10 cellular contexts compared by ENCODE assay signal in genomic region chr2:205975082-205975949, GRCh38.
DNase-seq lines count a peak whose midpoint lies in the region; ATAC-seq and TF ChIP-seq lines count a peak whose summit lies in the region.
"Had no signal": no experiment of that assay in that cellular context is flagged by ENCODE, and none has a peak within 500 bp of the region (broad histone marks: within the 10 kb centered on the region; RNA-seq: fewer than 3 reads in every experiment).

No MANE protein-coding gene starts in this region.

- no peaks in the 10 kb centered on the region for H4K20me1 ChIP-seq in GM23248 (ENCODE audit: insufficient read depth)

- H3F3A ChIP-seq in GM23248 (ENCODE audit: insufficient read depth), result no peaks in the 10 kb centered on the region

- BruUV-seq in Caco-2 (replicated peaks; lab: Mats Ljungman, UMichigan), result no TSS peak

- TF ChIP-seq CTCF in Caco-2 (IDR thresholded peaks at IDR 0.05; ENCODE audit: insufficient read depth in 1 of 2, low read depth in 1 of 2, low read length in 1 of 2, severe bottlenecking in 1 of 2, unreplicated experiment in 1 of 2), result no peak

- peaks cover 20% of the 10 kb centered on the region for H3K4me1 Mint-ChIP-seq in Caco-2 (ENCODE audit: low read depth, unreplicated experiment)
- H3K4me1 Mint-ChIP-seq: B cell had no signal

- no peaks in the 10 kb centered on the region for H3K36me3 Mint-ChIP-seq in Caco-2 (ENCODE audit: insufficient read depth, unreplicated experiment)

- 60 to 64% methylated on average over 5 of the region's 5 CpGs for WGBS in GM23248 (ENCODE audit: low coverage in 1 of 2, low lambda C conversion rate in 2 of 2, missing lambda C conversion rate in 2 of 2), 2 experiments

- H3K79me2 ChIP-seq in GM23248 (ENCODE audit: insufficient read depth), result no peaks in the 10 kb centered on the region

- peak; percentile 80 to 87 for DNase-seq in Caco-2
- DNase-seq in NCI-H526 (lab: John Stamatoyannopoulos, UW), result peak; percentile 78 to 81
- DNase-seq in left kidney (ENCODE audit: low read depth, low spot score), result peak; percentile 70
- DNase-seq in NCI-H2029 (lab: John Stamatoyannopoulos, UW), result no peak
- no peak for DNase-seq in NCI-H2227 (lab: John Stamatoyannopoulos, UW; ENCODE audit: unreplicated experiment)
- no peak for DNase-seq in GM23248
- no peak for DNase-seq in ureter (ENCODE audit: low spot score)

- peaks cover 2% of the 10 kb centered on the region; the same call in 1 of the 2 replicates for H3K36me3 ChIP-seq in Caco-2 (ENCODE audit: control insufficient read depth, insufficient read depth, low read length)
- H3K36me3 ChIP-seq in GM23248 (ENCODE audit: low read depth), result no peaks in the 10 kb centered on the region

- peaks cover 25% of the 10 kb centered on the region for H3K9me3 Mint-ChIP-seq in Caco-2 (ENCODE audit: unreplicated experiment)
- H3K9me3 Mint-ChIP-seq: activated T-helper 2 cell treated with anti-CD3 and anti-CD28 coated beads, Interferon-gamma antibody, Interleukin-2, Interleukin-4, amounts not matched to agents 10 μg/mL and 5 μg/mL and 100 μg/mL, durations not matched to agents 14 hours and 24 hours and 36 hours had no signal

- H3K27ac Mint-ChIP-seq in Caco-2 (ENCODE audit: unreplicated experiment), result peak overlapping the region; percentile 83
- H3K27ac Mint-ChIP-seq: activated T-helper 2 cell treated with anti-CD3 and anti-CD28 coated beads, Interferon-gamma antibody, Interleukin-2, Interleukin-4, amounts not matched to agents 10 μg/mL and 5 μg/mL and 100 μg/mL, durations not matched to agents 14 hours and 24 hours and 36 hours; B cell had no signal

- H3K9me3 ChIP-seq in Caco-2, result peaks cover 14% of the 10 kb centered on the region; the same call in 1 of the 2 replicates
- H3K9me3 ChIP-seq in GM23248 (ENCODE audit: low read depth), result no peaks in the 10 kb centered on the region

- peak; percentile 88 for ATAC-seq in GM21619 (IDR thresholded peaks at IDR 0.05; ENCODE audit: unreplicated experiment)

- CTCF ChIA-PET in Caco-2 (lab: Charles Lee), result no interaction called here

- H3K27ac ChIP-seq in GM23248, result no peak overlapping the region

- H2AFZ ChIP-seq in GM23248, result no peak overlapping the region

- H3K4me1 ChIP-seq in Caco-2, result peaks cover 41% of the 10 kb centered on the region
- no peaks in the 10 kb centered on the region for H3K4me1 ChIP-seq in GM23248 (ENCODE audit: insufficient read depth)

- intact Hi-C loops in Caco-2 (cut with micrococcal nuclease; ENCODE audit: unreplicated experiment), result loop anchor here (1.0 to 5.0 kb wide), 3 partner anchors 8 to 107 kb away; no protein-coding TSS in a partner anchor

- no peak overlapping the region for H3K4me2 ChIP-seq in GM23248 (ENCODE audit: unreplicated experiment)

- in situ Hi-C loops in GM23248 (cut with MboI), result no loop called here

- POLR2A ChIA-PET in Caco-2 (lab: Charles Lee), result interaction anchor here (0.6 kb wide), 1 partner anchor 45 kb away, joined by 3 read pairs; no protein-coding TSS in a partner anchor

- H3K27me3 Mint-ChIP-seq in Caco-2 (ENCODE audit: insufficient read depth, unreplicated experiment), result no peaks in the 10 kb centered on the region

- H3K4me3 ChIP-seq in Caco-2 (ENCODE audit: low read depth, low read length) (no peak overlapping the region), GM23248 (no peak overlapping the region)

- H3K9me2 ChIP-seq in GM23248 (ENCODE audit: insufficient read depth), result no peaks in the 10 kb centered on the region

- no peak overlapping the region for H3K9ac ChIP-seq in GM23248

- peak overlapping the region; percentile 66 for H3K4me3 Mint-ChIP-seq in Caco-2 (ENCODE audit: unreplicated experiment)
- H3K4me3 Mint-ChIP-seq: B cell had no signal

- H3K27me3 ChIP-seq in Caco-2 (replicated peaks; ENCODE audit: control insufficient read depth, insufficient read depth, low read length), result no peaks in the 10 kb centered on the region
- 0 out of 2 replicates have a peak, but pooled peaks cover 5% of the 10 kb centered on the region for H3K27me3 ChIP-seq in GM23248 (replicated peaks; ENCODE audit: insufficient read depth)

Comparison
In these comparisons a context has a peak if more than half of its experiments do, and no peak if none do; other contexts are left out.
1. DNase-seq: peak in Caco-2 (2 of 2), NCI-H526 (2 of 2) and left kidney (single experiment); none in NCI-H2029 (single experiment), NCI-H2227 (single experiment), GM23248 (single experiment) and ureter (single experiment).